2 cellular contexts compared by ENCODE assay signal in the genomic region with DNA sequence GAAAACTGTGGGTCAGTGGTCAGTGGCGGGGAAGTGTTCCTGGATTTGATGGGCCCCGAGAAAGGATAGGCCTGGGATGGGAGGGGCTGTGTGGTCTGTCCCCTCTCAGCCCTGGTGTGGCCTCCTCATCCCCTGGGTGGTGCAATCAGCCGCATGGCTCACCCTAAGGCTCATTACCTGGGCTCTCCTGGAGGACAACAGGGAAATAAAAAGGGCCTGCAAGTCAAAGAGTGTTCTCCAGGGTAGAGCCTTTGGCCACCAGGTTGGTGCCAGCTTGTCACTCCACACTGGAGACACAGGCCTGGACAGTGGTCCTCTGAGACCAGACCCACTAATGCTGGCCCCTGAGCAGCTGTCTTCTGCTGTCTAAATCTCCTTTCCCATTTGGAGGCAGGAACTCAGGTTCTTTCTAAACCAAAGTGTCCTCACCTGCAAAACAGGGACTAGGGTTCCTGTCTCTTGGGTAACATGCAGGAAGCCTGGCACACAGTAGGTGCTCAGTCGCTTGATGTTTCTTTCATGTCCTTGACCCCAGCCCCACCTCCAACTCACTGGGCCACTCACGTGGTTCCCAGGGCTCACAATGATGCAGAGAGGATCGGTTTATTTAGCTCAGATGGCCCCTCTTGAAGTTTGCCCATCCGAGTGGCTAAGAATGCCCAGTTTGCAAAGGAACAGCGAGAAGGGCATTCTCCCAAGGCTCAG.
TF ChIP-seq lines count a peak whose summit lies in the region.

No MANE protein-coding gene starts in this region.

TF ChIP-seq in HCT116, 20 proteins besides CTCF, POLR2A, EP300 and RAD21:
- TF ChIP-seq, protein P1, sequence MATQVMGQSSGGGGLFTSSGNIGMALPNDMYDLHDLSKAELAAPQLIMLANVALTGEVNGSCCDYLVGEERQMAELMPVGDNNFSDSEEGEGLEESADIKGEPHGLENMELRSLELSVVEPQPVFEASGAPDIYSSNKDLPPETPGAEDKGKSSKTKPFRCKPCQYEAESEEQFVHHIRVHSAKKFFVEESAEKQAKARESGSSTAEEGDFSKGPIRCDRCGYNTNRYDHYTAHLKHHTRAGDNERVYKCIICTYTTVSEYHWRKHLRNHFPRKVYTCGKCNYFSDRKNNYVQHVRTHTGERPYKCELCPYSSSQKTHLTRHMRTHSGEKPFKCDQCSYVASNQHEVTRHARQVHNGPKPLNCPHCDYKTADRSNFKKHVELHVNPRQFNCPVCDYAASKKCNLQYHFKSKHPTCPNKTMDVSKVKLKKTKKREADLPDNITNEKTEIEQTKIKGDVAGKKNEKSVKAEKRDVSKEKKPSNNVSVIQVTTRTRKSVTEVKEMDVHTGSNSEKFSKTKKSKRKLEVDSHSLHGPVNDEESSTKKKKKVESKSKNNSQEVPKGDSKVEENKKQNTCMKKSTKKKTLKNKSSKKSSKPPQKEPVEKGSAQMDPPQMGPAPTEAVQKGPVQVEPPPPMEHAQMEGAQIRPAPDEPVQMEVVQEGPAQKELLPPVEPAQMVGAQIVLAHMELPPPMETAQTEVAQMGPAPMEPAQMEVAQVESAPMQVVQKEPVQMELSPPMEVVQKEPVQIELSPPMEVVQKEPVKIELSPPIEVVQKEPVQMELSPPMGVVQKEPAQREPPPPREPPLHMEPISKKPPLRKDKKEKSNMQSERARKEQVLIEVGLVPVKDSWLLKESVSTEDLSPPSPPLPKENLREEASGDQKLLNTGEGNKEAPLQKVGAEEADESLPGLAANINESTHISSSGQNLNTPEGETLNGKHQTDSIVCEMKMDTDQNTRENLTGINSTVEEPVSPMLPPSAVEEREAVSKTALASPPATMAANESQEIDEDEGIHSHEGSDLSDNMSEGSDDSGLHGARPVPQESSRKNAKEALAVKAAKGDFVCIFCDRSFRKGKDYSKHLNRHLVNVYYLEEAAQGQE (IDR thresholded peaks at IDR 0.05; ENCODE audit: low read depth): no peak
- TF ChIP-seq POLR2AphosphoS5 (IDR thresholded peaks at IDR 0.05; ENCODE audit: low read depth, low read length) (no peak), EZH2 (IDR thresholded peaks at IDR 0.05) (no peak), ELF1 (IDR thresholded peaks at IDR 0.05; ENCODE audit: borderline replicate concordance, low read depth) (no peak), TCF7L2 (IDR thresholded peaks at IDR 0.05; ENCODE audit: borderline replicate concordance, extremely low read depth, insufficient read depth, insufficient read length) (no peak)
TF ChIP-seq in HCT116: peak in this region for 0.

TF ChIP-seq in H1, 55 proteins besides CTCF, POLR2A, EP300 and RAD21:
- no peak for TF ChIP-seq YY1 (IDR thresholded peaks at IDR 0.05; ENCODE audit: low read depth, low read length)
- no peak for TF ChIP-seq KDM4A (IDR thresholded peaks at IDR 0.05; ENCODE audit: low read depth, low read length, severe bottlenecking)
- TF ChIP-seq POLR2AphosphoS5 (IDR thresholded peaks at IDR 0.05; ENCODE audit: low read depth, low read length): no peak
- TF ChIP-seq FOSL1 (IDR thresholded peaks at IDR 0.05; ENCODE audit: insufficient read depth, low read depth, low read length): no peak
- no peak for TF ChIP-seq SIX5 (IDR thresholded peaks at IDR 0.05; ENCODE audit: low read depth, low read length)
- TF ChIP-seq RBBP5 (IDR thresholded peaks at IDR 0.05; ENCODE audit: borderline replicate concordance, low read depth, low read length): 0 out of 2 replicates have a peak, but pooled peaks have one; percentile 5
